In the genomic region with DNA sequence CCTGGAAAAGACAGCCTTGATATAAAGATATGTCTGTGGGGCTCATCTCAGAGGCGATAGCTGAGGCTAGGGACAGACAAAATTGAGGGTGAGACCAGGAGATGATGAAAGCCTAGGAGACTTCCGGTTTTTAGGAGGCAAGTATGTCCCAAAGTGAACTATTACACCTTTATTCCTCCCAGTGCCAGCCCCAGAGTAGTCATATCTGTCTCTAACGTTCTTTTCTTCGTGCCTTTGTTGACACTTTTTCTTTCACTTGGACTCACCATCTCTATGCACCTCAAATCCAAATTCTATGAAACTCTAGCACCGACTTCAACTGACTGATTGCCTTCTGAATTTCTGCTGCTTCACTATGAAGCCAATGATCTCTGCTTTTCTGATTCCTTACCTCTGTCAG, we compare ENCODE assay signal across 24 cellular contexts.
DNase-seq lines count a peak whose midpoint lies in the region; ATAC-seq and TF ChIP-seq lines count a peak whose summit lies in the region.
"Had no signal": no experiment of that assay in that cellular context is flagged by ENCODE, and none has a peak within 500 bp of the region (broad histone marks: within the 10 kb centered on the region; RNA-seq: fewer than 3 reads in every experiment).

No MANE protein-coding gene starts in this region.

- peaks cover 19% of the 10 kb centered on the region for H3K36me3 Mint-ChIP-seq in activated CD4-positive, alpha-beta T cell treated with anti-CD3 and anti-CD28 coated beads, Interleukin-2, amount 10 ng/mL, durations not matched to agents 7 days and 5 days (ENCODE audit: low read depth)
- H3K36me3 Mint-ChIP-seq in CD8-positive, alpha-beta T cell = no peaks in the 10 kb centered on the region
- H3K36me3 Mint-ChIP-seq in T-helper 2 cell treated with Interferon-gamma antibody and Interleukin-4, amounts not matched to agents 5 μg/mL and 100 μg/mL, for 36 hours (ENCODE audit: low read depth) = peaks cover 9% of the 10 kb centered on the region
- H3K36me3 Mint-ChIP-seq in central memory CD8-positive, alpha-beta T cell (ENCODE audit: insufficient read depth) = peaks cover under 1% of the 10 kb centered on the region
- H3K36me3 Mint-ChIP-seq in H9 (ENCODE audit: insufficient read depth in 1 of 3, low read depth in 3 of 3) = no peaks in the 10 kb centered on the region

- H3K4me1 ChIP-seq in CD8-positive, alpha-beta T cell (ENCODE audit: insufficient read depth, low read length) = peaks cover 44% of the 10 kb centered on the region
- no peaks in the 10 kb centered on the region for H3K4me1 ChIP-seq in SK-N-SH (ENCODE audit: control insufficient read depth in 1 of 2, insufficient read depth in 2 of 2, low read depth in 1 of 2, low read length in 1 of 2)
- no peaks in the 10 kb centered on the region for H3K4me1 ChIP-seq in H9 (ENCODE audit: insufficient read depth, low read length)
- H3K4me1 ChIP-seq: A549, breast epithelium, Caco-2, HAP-1, left ventricle myocardium inferior, Peyer's patch, stomach, tibial artery had no signal

- H3K9me2 ChIP-seq in SK-N-SH = no peaks in the 10 kb centered on the region

- 59% methylated on average over 5 of the region's 5 CpGs for WGBS in SK-N-SH (ENCODE audit: low lambda C conversion rate)
- WGBS in H9 (ENCODE audit: extremely low coverage, insufficient read length, low lambda C conversion rate) = no CpG with 5 or more reads among the region's 5 CpGs

- intact Hi-C loops in CD8-positive, alpha-beta T cell (cut with DNase I, micrococcal nuclease) = loop anchor here in 1 of 2 experiments (1.0 kb wide), 1 partner anchor 9 kb away; no protein-coding TSS in a partner anchor

- H2AK5ac ChIP-seq in H9 (ENCODE audit: insufficient read length, low read length) = no peak overlapping the region

- no peak for TF ChIP-seq CTCF in CD8-positive, alpha-beta T cell (IDR thresholded peaks at IDR 0.05)
- no peak for TF ChIP-seq CTCF in SK-N-SH (IDR thresholded peaks at IDR 0.05)
- no peak for TF ChIP-seq CTCF in H9 (conservative IDR thresholded peaks at IDR 0.05)

- no peak overlapping the region for H3K18ac ChIP-seq in H9 (ENCODE audit: insufficient read length, low read depth, low read length)

- no peaks in the 10 kb centered on the region for H3K79me2 ChIP-seq in SK-N-SH (ENCODE audit: insufficient read depth)
- no peaks in the 10 kb centered on the region for H3K79me2 ChIP-seq in H9 (ENCODE audit: insufficient read depth, low read length)

- H3K4ac ChIP-seq in H9 (ENCODE audit: low read depth, low read length) = no peak overlapping the region

- TF ChIP-seq RAD21 in SK-N-SH (IDR thresholded peaks at IDR 0.05; ENCODE audit: low read length) = no peak

- no peak overlapping the region for H2BK5ac ChIP-seq in H9 (ENCODE audit: insufficient read length, low read length)

- POLR2A ChIA-PET in activated CD4-positive, alpha-beta T cell treated with anti-CD3 and anti-CD28 coated beads, Interleukin-2, amount 10 ng/mL, durations not matched to agents 7 days and 5 days (lab: Charles Lee) = no interaction called here
- POLR2A ChIA-PET in CD8-positive, alpha-beta T cell (lab: Charles Lee) = interaction anchor here (1.3 kb wide), 1 partner anchor 95 kb away, joined by 4 read pairs; no protein-coding TSS in a partner anchor
- POLR2A ChIA-PET in SK-N-SH (lab: Yijun Ruan, JAX) = no interaction called here

- no peak for DNase-seq in activated CD4-positive, alpha-beta T cell treated with anti-CD3 and anti-CD28 coated beads, Interleukin-2, amount 10 ng/mL, durations not matched to agents 7 days and 5 days
- no peak for DNase-seq in activated CD4-positive, alpha-beta T cell treated with anti-CD3 and anti-CD28 coated beads for 4 hours
- no peak for DNase-seq in CD8-positive, alpha-beta T cell
- no peak for DNase-seq in T-helper 2 cell treated with Interferon-gamma antibody and Interleukin-4, amounts not matched to agents 5 μg/mL and 100 μg/mL, for 36 hours (ENCODE audit: low spot score)
- no peak for DNase-seq in central memory CD8-positive, alpha-beta T cell (ENCODE audit: low spot score in 2 of 2)
- DNase-seq in SK-N-SH (no peak), H9 (no peak)
- DNase-seq: activated B cell treated with CpG ODN at 0.5 μM for 24 hours; Caco-2; DND-41; effector CD4-positive, alpha-beta T cell; IMR-90; left ventricle myocardium inferior; NCI-H2029; NCI-H526; Peyer's patch; SHP77 treated with DMSO at 0.1 percent for 48 hours; stomach; SW 1271; tibial artery had no signal

- H3K27me3 ChIP-seq in CD8-positive, alpha-beta T cell (ENCODE audit: insufficient read depth, low read length) = no peaks in the 10 kb centered on the region
- H3K27me3 ChIP-seq in SK-N-SH (ENCODE audit: insufficient read depth) (no peaks in the 10 kb centered on the region; the same call in 1 of the 2 replicates), H9 (ENCODE audit: insufficient read depth, low read length) (no peaks in the 10 kb centered on the region)
- H3K27me3 ChIP-seq: breast epithelium, Peyer's patch, tibial artery had no signal

- no peak overlapping the region for H2BK12ac ChIP-seq in H9 (ENCODE audit: insufficient read length, low read depth, low read length)

- H3K56ac ChIP-seq in H9 (ENCODE audit: insufficient read length, low read depth, low read length) = no peak overlapping the region

- no peak overlapping the region for H3T11ph ChIP-seq in H9 (ENCODE audit: low read length)

- H3F3A ChIP-seq in SK-N-SH (replicated peaks; ENCODE audit: insufficient read depth) = no peaks in the 10 kb centered on the region

- H3K9ac ChIP-seq in SK-N-SH (no peak overlapping the region), H9 (ENCODE audit: extremely low read depth, insufficient read length, low read length) (no peak overlapping the region)

- H3K4me3 ChIP-seq in CD8-positive, alpha-beta T cell (ENCODE audit: low read depth, low read length) = no peak overlapping the region
- no peak overlapping the region for H3K4me3 ChIP-seq in SK-N-SH (ENCODE audit: low read depth in 2 of 2, low read length in 1 of 2)
- H3K4me3 ChIP-seq: A549, breast epithelium, HAP-1, left ventricle myocardium inferior, Peyer's patch, stomach, tibial artery had no signal

- H3K23me2 ChIP-seq in H9 (ENCODE audit: insufficient read length, low read depth, low read length, poor library complexity, severe bottlenecking) = no peaks in the 10 kb centered on the region

- no peak overlapping the region for H3K14ac ChIP-seq in H9 (ENCODE audit: insufficient read depth, low read length)

- no peak overlapping the region for H2BK15ac ChIP-seq in H9 (ENCODE audit: low read depth, low read length)

- H3K27ac Mint-ChIP-seq in activated CD4-positive, alpha-beta T cell treated with anti-CD3 and anti-CD28 coated beads, Interleukin-2, amount 10 ng/mL, durations not matched to agents 7 days and 5 days = peak overlapping the region; percentile 63
- H3K27ac Mint-ChIP-seq in CD8-positive, alpha-beta T cell = peak overlapping the region; percentile 4
- peak overlapping the region; percentile 80 for H3K27ac Mint-ChIP-seq in T-helper 2 cell treated with Interferon-gamma antibody and Interleukin-4, amounts not matched to agents 5 μg/mL and 100 μg/mL, for 36 hours
- H3K27ac Mint-ChIP-seq in central memory CD8-positive, alpha-beta T cell (ENCODE audit: low read depth) = peak overlapping the region; percentile 6
- no peak overlapping the region for H3K27ac Mint-ChIP-seq in H9
- H3K27ac Mint-ChIP-seq: activated B cell treated with CpG ODN at 0.5 μM for 24 hours had no signal

- no peak overlapping the region for H4K5ac ChIP-seq in H9 (ENCODE audit: insufficient read length, low read depth, low read length)

- H3K4me2 ChIP-seq in SK-N-SH (no peak overlapping the region), H9 (ENCODE audit: insufficient read depth, insufficient read length, low read length) (no peak overlapping the region)
- H3K4me2 ChIP-seq: A549 had no signal

- no peaks in the 10 kb centered on the region for H3K27me3 Mint-ChIP-seq in activated CD4-positive, alpha-beta T cell treated with anti-CD3 and anti-CD28 coated beads, Interleukin-2, amount 10 ng/mL, durations not matched to agents 7 days and 5 days
- no peaks in the 10 kb centered on the region for H3K27me3 Mint-ChIP-seq in CD8-positive, alpha-beta T cell (ENCODE audit: low read depth)
- H3K27me3 Mint-ChIP-seq in T-helper 2 cell treated with Interferon-gamma antibody and Interleukin-4, amounts not matched to agents 5 μg/mL and 100 μg/mL, for 36 hours (ENCODE audit: low read depth) = no peaks in the 10 kb centered on the region
- H3K27me3 Mint-ChIP-seq in central memory CD8-positive, alpha-beta T cell = no peaks in the 10 kb centered on the region
- no peaks in the 10 kb centered on the region for H3K27me3 Mint-ChIP-seq in H9 (ENCODE audit: low read depth)
- H3K27me3 Mint-ChIP-seq: activated B cell treated with CpG ODN at 0.5 μM for 24 hours had no signal

- H3K27ac ChIP-seq in CD8-positive, alpha-beta T cell (ENCODE audit: low read depth, low read length) = no peak overlapping the region
- no peak overlapping the region for H3K27ac ChIP-seq in SK-N-SH (ENCODE audit: low read depth in 2 of 2, low read length in 1 of 2)
- H3K27ac ChIP-seq in H9 (ENCODE audit: insufficient read length, low read depth, low read length) = no peak overlapping the region
- H3K27ac ChIP-seq: A549, breast epithelium, left ventricle myocardium inferior, Peyer's patch, stomach, tibial artery had no signal

- no peak overlapping the region for H3K4me3 Mint-ChIP-seq in activated CD4-positive, alpha-beta T cell treated with anti-CD3 and anti-CD28 coated beads, Interleukin-2, amount 10 ng/mL, durations not matched to agents 7 days and 5 days
- H3K4me3 Mint-ChIP-seq in CD8-positive, alpha-beta T cell = no peak overlapping the region
- peak overlapping the region; percentile 31 for H3K4me3 Mint-ChIP-seq in T-helper 2 cell treated with Interferon-gamma antibody and Interleukin-4, amounts not matched to agents 5 μg/mL and 100 μg/mL, for 36 hours
- no peak overlapping the region for H3K4me3 Mint-ChIP-seq in central memory CD8-positive, alpha-beta T cell
- no peak overlapping the region for H3K4me3 Mint-ChIP-seq in H9
- H3K4me3 Mint-ChIP-seq: activated B cell treated with CpG ODN at 0.5 μM for 24 hours had no signal

- no peaks in the 10 kb centered on the region for H3K9me3 ChIP-seq in CD8-positive, alpha-beta T cell (ENCODE audit: low read length)
- H3K9me3 ChIP-seq in SK-N-SH (no peaks in the 10 kb centered on the region), H9 (ENCODE audit: control insufficient read depth, low read depth, low read length) (no peaks in the 10 kb centered on the region)
- H3K9me3 ChIP-seq: A549, breast epithelium, Caco-2, HAP-1, left ventricle myocardium inferior, Peyer's patch, stomach, tibial artery had no signal

- ATAC-seq in CD8-positive, alpha-beta T cell = no peak
- ATAC-seq in central memory CD8-positive, alpha-beta T cell (replicated peaks; ENCODE audit: extremely low read depth, poor library complexity, severe bottlenecking) = no peak
- no peak for ATAC-seq in GM18517 (IDR thresholded peaks at IDR 0.05; ENCODE audit: unreplicated experiment)
- ATAC-seq: A549 had no signal

- TF ChIP-seq EP300 in SK-N-SH (IDR thresholded peaks at IDR 0.05; ENCODE audit: borderline replicate concordance in 1 of 2, low read depth in 1 of 2, low read length in 1 of 2) = no peak

- no peak overlapping the region for H4K91ac ChIP-seq in H9 (ENCODE audit: insufficient read length, low read depth, low read length)

- H3K9me3 Mint-ChIP-seq in activated CD4-positive, alpha-beta T cell treated with anti-CD3 and anti-CD28 coated beads, Interleukin-2, amount 10 ng/mL, durations not matched to agents 7 days and 5 days = peaks cover 4% of the 10 kb centered on the region
- H3K9me3 Mint-ChIP-seq in CD8-positive, alpha-beta T cell = no peaks in the 10 kb centered on the region
- H3K9me3 Mint-ChIP-seq in T-helper 2 cell treated with Interferon-gamma antibody and Interleukin-4, amounts not matched to agents 5 μg/mL and 100 μg/mL, for 36 hours = no peaks in the 10 kb centered on the region
- no peaks in the 10 kb centered on the region for H3K9me3 Mint-ChIP-seq in central memory CD8-positive, alpha-beta T cell
- no peaks in the 10 kb centered on the region for H3K9me3 Mint-ChIP-seq in H9
- H3K9me3 Mint-ChIP-seq: activated B cell treated with CpG ODN at 0.5 μM for 24 hours had no signal

- H4K8ac ChIP-seq in H9 (replicated peaks; ENCODE audit: insufficient read length, low read depth, low read length) = no peak overlapping the region

- H4K20me1 ChIP-seq in SK-N-SH (ENCODE audit: insufficient read depth) = no peaks in the 10 kb centered on the region
- no peaks in the 10 kb centered on the region for H4K20me1 ChIP-seq in H9 (ENCODE audit: control insufficient read depth, insufficient read depth, insufficient read length)

- H3K23ac ChIP-seq in H9 (ENCODE audit: insufficient read length, low read depth, low read length) = no peak overlapping the region

- peaks cover 78% of the 10 kb centered on the region for H3K4me1 Mint-ChIP-seq in activated CD4-positive, alpha-beta T cell treated with anti-CD3 and anti-CD28 coated beads, Interleukin-2, amount 10 ng/mL, durations not matched to agents 7 days and 5 days
- peaks cover 64% of the 10 kb centered on the region for H3K4me1 Mint-ChIP-seq in CD8-positive, alpha-beta T cell (ENCODE audit: low read depth)
- H3K4me1 Mint-ChIP-seq in T-helper 2 cell treated with Interferon-gamma antibody and Interleukin-4, amounts not matched to agents 5 μg/mL and 100 μg/mL, for 36 hours (ENCODE audit: low read depth) = peaks cover 61% of the 10 kb centered on the region
- H3K4me1 Mint-ChIP-seq in central memory CD8-positive, alpha-beta T cell = peaks cover 43% of the 10 kb centered on the region
- peaks cover 5% of the 10 kb centered on the region in 2 experiments for H3K4me1 Mint-ChIP-seq in H9

- H2BK120ac ChIP-seq in H9 (ENCODE audit: low read depth, low read length, poor library complexity, severe bottlenecking) = no peak overlapping the region

- H2AFZ ChIP-seq in SK-N-SH (ENCODE audit: low read depth) (no peak overlapping the region), H9 (ENCODE audit: low read length) (no peak overlapping the region)

- CTCF ChIA-PET in activated CD4-positive, alpha-beta T cell treated with anti-CD3 and anti-CD28 coated beads, Interleukin-2, amount 10 ng/mL, durations not matched to agents 7 days and 5 days (lab: Charles Lee) = interaction anchor here (0.5 to 6.6 kb wide), 7 partner anchors 14 to 821 kb away, joined by 3 to 32 read pairs (median 6); a partner anchor contains a TSS
- CTCF ChIA-PET in CD8-positive, alpha-beta T cell (lab: Charles Lee) = interaction anchor here (0.9 to 31.6 kb wide), 3 partner anchors 9 to 95 kb away, joined by 3 to 508 read pairs (median 396); a partner anchor contains a TSS
- CTCF ChIA-PET in SK-N-SH (lab: Yijun Ruan, JAX) = interaction anchor here (1.1 to 3.0 kb wide), 2 partner anchors 10 to 33 kb away, joined by 5 to 13 read pairs; no protein-coding TSS in a partner anchor

- H3K79me1 ChIP-seq in H9 (ENCODE audit: insufficient read depth, low read depth, low read length, poor library complexity, severe bottlenecking) = no peaks in the 10 kb centered on the region

- no peak overlapping the region for H2BK20ac ChIP-seq in H9 (ENCODE audit: low read depth, low read length, poor library complexity, severe bottlenecking)

- H3K36me3 ChIP-seq in CD8-positive, alpha-beta T cell (ENCODE audit: insufficient read depth, low read length) = no peaks in the 10 kb centered on the region
- no peaks in the 10 kb centered on the region for H3K36me3 ChIP-seq in SK-N-SH (replicated peaks in 1 of 2; ENCODE audit: control insufficient read depth in 1 of 2, insufficient read depth in 2 of 2, low read length in 1 of 2)
- H3K36me3 ChIP-seq: breast epithelium, HAP-1, left ventricle myocardium inferior, Peyer's patch, stomach, tibial artery had no signal

Comparison
In these comparisons a context has a peak if more than half of its experiments do, and no peak if none do; other contexts are left out.
1. H3K27ac Mint-ChIP-seq: peak in activated CD4-positive, alpha-beta T cell treated with anti-CD3 and anti-CD28 coated beads, Interleukin-2, amount 10 ng/mL, durations not matched to agents 7 days and 5 days (single experiment), CD8-positive, alpha-beta T cell (single experiment), T-helper 2 cell treated with Interferon-gamma antibody and Interleukin-4, amounts not matched to agents 5 μg/mL and 100 μg/mL, for 36 hours (single experiment) and central memory CD8-positive, alpha-beta T cell (single experiment); none in H9 (0 of 3).